ENCODE assay signal across 8 cellular contexts in genomic region chr17:8158267-8159031, GRCh38. TPM values are rescaled to one million over a fixed set of nuclear protein-coding genes. Genes with fewer than 3 reads are reported as not detected.
DNase-seq lines count a peak whose midpoint lies in the region; ATAC-seq and TF ChIP-seq lines count a peak whose summit lies in the region.

No MANE protein-coding gene starts in this region.

- no peak overlapping the region for H3K4me2 ChIP-seq in neural progenitor cell

- H3K9ac ChIP-seq in neural progenitor cell, result no peak overlapping the region

- in situ Hi-C loops in KBM-7 (cut with MboI; ENCODE audit: low pct_unique_long_range_greater_than_20kb, low sequenced_read_pairs), result no loop called here

- H3K4me3 Mint-ChIP-seq in neural progenitor cell, result peak overlapping the region; percentile 71

- no peak for TF ChIP-seq EP300 in stomach (IDR thresholded peaks at IDR 0.05)

- H3K27ac Mint-ChIP-seq in neural progenitor cell, result no peak overlapping the region

- H3K36me3 Mint-ChIP-seq in neural progenitor cell, result peaks cover 7% of the 10 kb centered on the region

- peaks cover 28% of the 10 kb centered on the region for H3K4me1 Mint-ChIP-seq in neural progenitor cell

- no peak for ATAC-seq in GM18517 (IDR thresholded peaks at IDR 0.05; ENCODE audit: unreplicated experiment)

- DNase-seq in DMS53 (lab: John Stamatoyannopoulos, UW) (peak; percentile 96), KBM-7 (peak; percentile 90), SHP77 (lab: John Stamatoyannopoulos, UW) (peak; percentile 79 to 82), fibroblast of the conjunctiva (ENCODE audit: low read depth) (peak; percentile 87), neural progenitor cell (ENCODE audit: low spot score) (peak; percentile 87), stomach (peak; percentile 97)
- DNase-seq in activated effector memory CD4-positive, alpha-beta T cell treated with Interleukin-2 at 50 U/mL for 16 hours, result peak; percentile 75

- peaks cover 5% of the 10 kb centered on the region for H3K27me3 Mint-ChIP-seq in neural progenitor cell (ENCODE audit: insufficient read depth, low read depth)

- H3K27me3 ChIP-seq in neural progenitor cell (no peaks in the 10 kb centered on the region), stomach (no peaks in the 10 kb centered on the region)

- H3K9me3 Mint-ChIP-seq in neural progenitor cell, result no peaks in the 10 kb centered on the region

- WGBS in stomach, 5 donors, result 40 to 43% (median 42%) methylated on average over 17 to 20 of the region's 20 CpGs

- H3K4me3 ChIP-seq in neural progenitor cell (no peak overlapping the region), stomach (no peak overlapping the region)

- H3K36me3 ChIP-seq in neural progenitor cell (peaks cover 4% of the 10 kb centered on the region), stomach (peaks cover 19 to 41% (median 26%) of the 10 kb centered on the region in 4 donors)

- no peak overlapping the region for H2AFZ ChIP-seq in neural progenitor cell (replicated peaks)

- H3K4me1 ChIP-seq in neural progenitor cell, result peaks cover 22% of the 10 kb centered on the region
- H3K4me1 ChIP-seq in stomach, result peaks cover 46 to 72% (median 58%) of the 10 kb centered on the region in 4 donors

- H3F3A ChIP-seq in neural progenitor cell (ENCODE audit: low read depth), result peaks cover 71% of the 10 kb centered on the region

- H3K27ac ChIP-seq in neural progenitor cell, result no peak overlapping the region
- H3K27ac ChIP-seq in stomach, result peak overlapping the region; percentile 69 to 100 (median 99)

- peaks cover 39% of the 10 kb centered on the region for H4K20me1 ChIP-seq in neural progenitor cell (ENCODE audit: low read depth)

- H3K9me3 ChIP-seq in neural progenitor cell (ENCODE audit: low read depth), result no peaks in the 10 kb centered on the region
- no peaks in the 10 kb centered on the region for H3K9me3 ChIP-seq in stomach

- H3K79me2 ChIP-seq in neural progenitor cell (ENCODE audit: low read depth), result peaks cover 19% of the 10 kb centered on the region

- TF ChIP-seq CTCF in neural progenitor cell (IDR thresholded peaks at IDR 0.05) (peak; percentile 84), stomach (IDR thresholded peaks at IDR 0.05) (peak in 5 of 7 experiments; percentile 88 to 98 (median 97))

- TF ChIP-seq POLR2A in stomach (IDR thresholded peaks at IDR 0.05), result no peak

- intact Hi-C loops in stomach (cut with DNase I; ENCODE audit: low total_unique reads), result no loop called here

RNA-seq across cellular contexts. Expression of gene VAMP2, which starts 4.3 kb away (rescaled TPM):
- total RNA-seq in neural progenitor cell (ENCODE audit: low replicate concordance), result 9.4 and 11.7 TPM in 2 replicates
- total RNA-seq in stomach, result 100 to 1,000 TPM in 1 of 5 donors, 10 to 100 TPM in 2, 1 to 10 TPM in 2; 6.7 to 104 (median 17.3) TPM
- polyA plus RNA-seq in stomach, result 10 to 100 TPM; 32.4 to 58.8 (median 43.1) TPM

RNA-seq across cellular contexts. Expression of gene PER1, which starts 6.2 kb away (rescaled TPM):
- total RNA-seq in neural progenitor cell (ENCODE audit: low replicate concordance) (3.2 and 11.4 TPM in 2 replicates), stomach (100 to 1,000 TPM in 3 of 5 donors, 10 to 100 TPM in 2; 16.2 to 163 (median 137) TPM)
- 10 to 100 TPM; 47.2 to 69.4 (median 66.7) TPM for polyA plus RNA-seq in stomach

RNA-seq across cellular contexts. Expression of gene TMEM107, which starts 17.7 kb away (rescaled TPM):
- total RNA-seq in neural progenitor cell (ENCODE audit: low replicate concordance) (26.0 and 45.5 TPM in 2 replicates), stomach (10 to 100 TPM in 3 of 5 donors, 1 to 10 TPM in 2; 5.2 to 37.6 (median 14.9) TPM)
- 10 to 100 TPM in 1 of 3 donors, 1 to 10 TPM in 2; 6.3 to 10.3 (median 8.0) TPM for polyA plus RNA-seq in stomach

RNA-seq across cellular contexts. Expression of gene BORCS6, which starts 31.5 kb away (rescaled TPM):
- total RNA-seq in neural progenitor cell (ENCODE audit: low replicate concordance) (0.71 and 4.1 TPM in 2 replicates), stomach (10 to 100 TPM in 2 of 5 donors, 1 to 10 TPM in 2, under 1 TPM in 1; 0.58 to 70.1 (median 4.6) TPM)
- polyA plus RNA-seq in stomach, result 1 to 10 TPM; 6.6 to 9.2 (median 7.9) TPM

RNA-seq across cellular contexts. Expression of gene HES7, which starts 34.5 kb away (rescaled TPM):
- total RNA-seq in neural progenitor cell (ENCODE audit: low replicate concordance) (2.0 TPM in 1 of 2 replicates, not detected in the other), stomach (not detected)
- under 1 TPM in 2 of 3 donors, not detected in 1; 0.58 to 0.92 TPM for polyA plus RNA-seq in stomach
